In genomic region chr4:43244688-43245382, GRCh38 we compare ENCODE assay signal across 15 cellular contexts.
DNase-seq lines count a peak whose midpoint lies in the region; ATAC-seq and TF ChIP-seq lines count a peak whose summit lies in the region.
"Had no signal": no experiment of that assay in that cellular context is flagged by ENCODE, and none has a peak within 500 bp of the region (broad histone marks: within the 10 kb centered on the region; RNA-seq: fewer than 3 reads in every experiment).

No MANE protein-coding gene starts in this region.

- ATAC-seq in GM19023 (IDR thresholded peaks at IDR 0.05; ENCODE audit: unreplicated experiment): peak; percentile 97
- ATAC-seq in GM21723 (IDR thresholded peaks at IDR 0.05; ENCODE audit: unreplicated experiment): peak; percentile 99
- peak; percentile 98 for ATAC-seq in HG03135 (IDR thresholded peaks at IDR 0.05; ENCODE audit: unreplicated experiment)
- no peak for ATAC-seq in natural killer cell treated with Interleukin-12 subunit alpha and Interleukin-12 subunit beta and Interleukin-15 and Interleukin-18, amount 100 ng/mL, for 72 hours

- no peaks in the 10 kb centered on the region for H3K36me3 Mint-ChIP-seq in mesothelial cell of epicardium
- H3K36me3 Mint-ChIP-seq in natural killer cell treated with Interleukin-12 subunit alpha and Interleukin-12 subunit beta and Interleukin-15 and Interleukin-18, amount 100 ng/mL, for 72 hours: no peaks in the 10 kb centered on the region
- H3K36me3 Mint-ChIP-seq: neural progenitor cell had no signal

- DNase-seq in fibroblast of villous mesenchyme (ENCODE audit: low read depth) (peak; percentile 8), NCI-H146 (lab: John Stamatoyannopoulos, UW) (no peak), mesothelial cell of epicardium (ENCODE audit: low spot score in 2 of 2, unreplicated experiment in 2 of 2) (no peak)
- no peak for DNase-seq in stimulated activated CD4-positive, alpha-beta T cell treated with anti-CD3 and anti-CD28 coated beads, Interleukin-2, amount 100 ng/mL, for 24 hours
- DNase-seq in natural killer cell treated with Interleukin-12 subunit alpha and Interleukin-12 subunit beta and Interleukin-15 and Interleukin-18, amount 100 ng/mL, for 72 hours (ENCODE audit: low spot score): no peak
- DNase-seq: activated CD4-positive, alpha-beta T cell treated with anti-CD3 and anti-CD28 coated beads, Interleukin-2, amount 50 U/mL, for 1 hour; activated naive CD4-positive, alpha-beta T cell treated with anti-CD3 and anti-CD28 coated beads for 36 hours; IMR-90; islet precursor cell; NCI-H446 treated with DMSO at 0.1 percent for 48 hours; stomach had no signal

- H3K27ac Mint-ChIP-seq in mesothelial cell of epicardium: no peak overlapping the region
- H3K27ac Mint-ChIP-seq in natural killer cell treated with Interleukin-12 subunit alpha and Interleukin-12 subunit beta and Interleukin-15 and Interleukin-18, amount 100 ng/mL, for 72 hours: no peak overlapping the region
- H3K27ac Mint-ChIP-seq: activated naive CD4-positive, alpha-beta T cell treated with anti-CD3 and anti-CD28 coated beads for 36 hours; neural progenitor cell had no signal

- H3K4me3 Mint-ChIP-seq in mesothelial cell of epicardium: no peak overlapping the region
- no peak overlapping the region for H3K4me3 Mint-ChIP-seq in natural killer cell treated with Interleukin-12 subunit alpha and Interleukin-12 subunit beta and Interleukin-15 and Interleukin-18, amount 100 ng/mL, for 72 hours
- H3K4me3 Mint-ChIP-seq: activated naive CD4-positive, alpha-beta T cell treated with anti-CD3 and anti-CD28 coated beads for 36 hours; neural progenitor cell had no signal

- peaks cover 30% of the 10 kb centered on the region for H3K9me3 Mint-ChIP-seq in mesothelial cell of epicardium
- H3K9me3 Mint-ChIP-seq in natural killer cell treated with Interleukin-12 subunit alpha and Interleukin-12 subunit beta and Interleukin-15 and Interleukin-18, amount 100 ng/mL, for 72 hours: peaks cover 15% of the 10 kb centered on the region
- H3K9me3 Mint-ChIP-seq: neural progenitor cell had no signal

- TF ChIP-seq CTCF in fibroblast of villous mesenchyme (IDR thresholded peaks at IDR 0.05; ENCODE audit: insufficient read depth, low read depth, low read length): no peak
- TF ChIP-seq CTCF in mesothelial cell of epicardium (IDR thresholded peaks at IDR 0.05; ENCODE audit: unreplicated experiment): no peak

- H3K27me3 Mint-ChIP-seq in mesothelial cell of epicardium (ENCODE audit: low read depth): no peaks in the 10 kb centered on the region
- no peaks in the 10 kb centered on the region for H3K27me3 Mint-ChIP-seq in natural killer cell treated with Interleukin-12 subunit alpha and Interleukin-12 subunit beta and Interleukin-15 and Interleukin-18, amount 100 ng/mL, for 72 hours

- no peak overlapping the region for H3K4me3 ChIP-seq in fibroblast of villous mesenchyme (ENCODE audit: low read depth, low read length)
- H3K4me3 ChIP-seq: neural progenitor cell, stomach had no signal

- peaks cover 9% of the 10 kb centered on the region for H3K4me1 Mint-ChIP-seq in mesothelial cell of epicardium
- no peaks in the 10 kb centered on the region for H3K4me1 Mint-ChIP-seq in natural killer cell treated with Interleukin-12 subunit alpha and Interleukin-12 subunit beta and Interleukin-15 and Interleukin-18, amount 100 ng/mL, for 72 hours (ENCODE audit: low read depth in 2 of 2)

Comparison
In these comparisons a context has a peak if more than half of its experiments do, and no peak if none do; other contexts are left out.
1. ATAC-seq: peak in GM19023 (single experiment), GM21723 (single experiment) and HG03135 (single experiment); none in natural killer cell treated with Interleukin-12 subunit alpha and Interleukin-12 subunit beta and Interleukin-15 and Interleukin-18, amount 100 ng/mL, for 72 hours (0 of 2).